19 cellular contexts compared by ENCODE assay signal in the genomic region with DNA sequence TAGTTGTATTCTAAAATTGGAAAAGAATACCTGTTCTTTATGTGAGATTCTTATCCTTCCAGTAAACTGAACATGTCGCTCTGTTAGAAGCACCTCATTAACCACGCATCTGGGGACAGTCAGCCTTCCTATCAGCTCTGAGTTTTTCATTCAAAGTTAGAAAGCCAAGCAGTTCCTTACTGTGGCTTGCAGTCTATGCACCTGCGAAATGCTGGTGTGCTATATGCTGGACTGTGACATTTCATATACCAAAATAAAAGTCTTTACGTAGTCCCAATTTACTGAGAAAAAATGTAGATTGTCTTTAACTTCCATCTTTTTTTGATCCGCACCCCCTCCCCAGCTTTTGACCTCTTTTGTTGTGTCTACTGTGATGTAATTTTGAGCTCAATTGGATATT. TPM values are rescaled to one million over a fixed set of nuclear protein-coding genes. Genes with fewer than 3 reads are reported as not detected.
DNase-seq lines count a peak whose midpoint lies in the region; ATAC-seq, FAIRE-seq and TF ChIP-seq lines count a peak whose summit lies in the region.
"Had no signal": no experiment of that assay in that cellular context is flagged by ENCODE, and none has a peak within 500 bp of the region (broad histone marks: within the 10 kb centered on the region; RNA-seq: fewer than 3 reads in every experiment).

No MANE protein-coding gene starts in this region.

- H2AFZ ChIP-seq in SU-DHL-6 (ENCODE audit: low read depth, low read length, severe bottlenecking) = no peak overlapping the region

- H3K27me3 Mint-ChIP-seq in activated CD4-positive, alpha-beta T cell treated with anti-CD3 and anti-CD28 coated beads for 36 hours = no peaks in the 10 kb centered on the region
- no peaks in the 10 kb centered on the region for H3K27me3 Mint-ChIP-seq in naive thymus-derived CD4-positive, alpha-beta T cell

- H3K4me3 ChIP-seq in SU-DHL-6 (ENCODE audit: insufficient read depth, low read length, poor library complexity, severe bottlenecking) = peak overlapping the region; percentile 95
- no peak overlapping the region for H3K4me3 ChIP-seq in naive thymus-derived CD4-positive, alpha-beta T cell (ENCODE audit: low read length)
- H3K4me3 ChIP-seq: upper lobe of right lung had no signal

- peak overlapping the region; percentile 55 for H3K27ac Mint-ChIP-seq in activated CD4-positive, alpha-beta T cell treated with anti-CD3 and anti-CD28 coated beads for 36 hours
- H3K27ac Mint-ChIP-seq in naive thymus-derived CD4-positive, alpha-beta T cell = peak overlapping the region in 8 of 9 donors; percentile 10 to 92 (median 62)
- H3K27ac Mint-ChIP-seq: H9, nephron progenitor cell had no signal

- peak overlapping the region; percentile 81 for H3K4me3 Mint-ChIP-seq in activated CD4-positive, alpha-beta T cell treated with anti-CD3 and anti-CD28 coated beads for 36 hours
- peak overlapping the region in 9 of 10 donors; percentile 5 to 92 (median 35) for H3K4me3 Mint-ChIP-seq in naive thymus-derived CD4-positive, alpha-beta T cell
- H3K4me3 Mint-ChIP-seq: H9, nephron progenitor cell had no signal

- DNase-seq in activated CD4-positive, alpha-beta T cell treated with anti-CD3 and anti-CD28 coated beads for 36 hours = no peak
- DNase-seq in activated CD4-positive, alpha-beta T cell treated with anti-CD3 and anti-CD28 coated beads for 48 hours = no peak
- no peak for DNase-seq in GM18507 (ENCODE audit: extremely low spot score, insufficient read length, low read depth)
- peak in 2 of 9 donors; percentile 9 to 30 for DNase-seq in naive thymus-derived CD4-positive, alpha-beta T cell
- DNase-seq in SHP77 (lab: John Stamatoyannopoulos, UW) = no peak
- DNase-seq: activated CD4-positive, alpha-beta T cell treated with anti-CD3 and anti-CD28 coated beads, Interleukin-2, amount 50 U/mL, for 1 hour; central memory CD4-positive, alpha-beta T cell; H9; KBM-7; NCI-H1694; nephron progenitor cell; retina; stimulated activated CD8-positive, alpha-beta memory T cell treated with anti-CD3 and anti-CD28 coated beads, Interleukin-4, amount 100 ng/mL, for 48 hours; upper lobe of right lung had no signal

- no peak for ATAC-seq in activated CD4-positive, alpha-beta T cell treated with anti-CD3 and anti-CD28 coated beads for 36 hours
- ATAC-seq in naive thymus-derived CD4-positive, alpha-beta T cell = no peak
- ATAC-seq in HG02759 (IDR thresholded peaks at IDR 0.05; ENCODE audit: unreplicated experiment) (no peak), HG02938 (IDR thresholded peaks at IDR 0.05; ENCODE audit: unreplicated experiment) (no peak)
- ATAC-seq: upper lobe of right lung had no signal

- no peaks in the 10 kb centered on the region for H3K27me3 ChIP-seq in SU-DHL-6 (ENCODE audit: low read length)
- H3K27me3 ChIP-seq in naive thymus-derived CD4-positive, alpha-beta T cell (ENCODE audit: control insufficient read depth in 2 of 2, insufficient read depth in 2 of 2, low read length in 2 of 2) = no peaks in the 10 kb centered on the region
- H3K27me3 ChIP-seq: upper lobe of right lung had no signal

- intact Hi-C loops in activated CD4-positive, alpha-beta T cell treated with anti-CD3 and anti-CD28 coated beads for 36 hours (cut with DNase I, micrococcal nuclease) = loop anchor here (1.0 to 10.0 kb wide), 5 partner anchors 19 to 293 kb away; partner anchors contain the start of genes NANS (in 1 of the 2) and XPA (in 1 of the 2)
- intact Hi-C loops in naive thymus-derived CD4-positive, alpha-beta T cell (cut with micrococcal nuclease) = loop anchor here (2.0 to 10.0 kb wide), 3 partner anchors 17 to 1837 kb away; partner anchors contain the start of genes NR4A3 (in 1 of the 2) and ZNF367 (in 1 of the 2)

- H3K9me2 ChIP-seq in SU-DHL-6 (replicated peaks; ENCODE audit: insufficient read depth, low read length) = no peaks in the 10 kb centered on the region

- H3K27ac ChIP-seq in SU-DHL-6 (ENCODE audit: low read depth, low read length) = peak overlapping the region; percentile 93
- H3K27ac ChIP-seq in naive thymus-derived CD4-positive, alpha-beta T cell (ENCODE audit: low read depth, low read length) = peak overlapping the region; percentile 60
- H3K27ac ChIP-seq: upper lobe of right lung had no signal

- peak; percentile 64 for FAIRE-seq in GM18507 (lab: Jason Lieb, UNC)
- FAIRE-seq: A204.1 had no signal

- H4K20me1 ChIP-seq in SU-DHL-6 (ENCODE audit: low read depth, low read length) = peaks cover 30% of the 10 kb centered on the region

- H3K9me3 ChIP-seq in SU-DHL-6 (ENCODE audit: insufficient read depth, low read length) = no peaks in the 10 kb centered on the region
- H3K9me3 ChIP-seq in naive thymus-derived CD4-positive, alpha-beta T cell (ENCODE audit: control insufficient read depth in 2 of 3, low read length in 3 of 3) = no peaks in the 10 kb centered on the region
- H3K9me3 ChIP-seq: upper lobe of right lung had no signal

- H3K4me2 ChIP-seq in SU-DHL-6 (ENCODE audit: low read depth, low read length, poor library complexity, severe bottlenecking) = peak overlapping the region; percentile 82

- H3K79me2 ChIP-seq in SU-DHL-6 (ENCODE audit: insufficient read depth, low read length) = peaks cover 92% of the 10 kb centered on the region

- H3K4me1 ChIP-seq in naive thymus-derived CD4-positive, alpha-beta T cell (ENCODE audit: control insufficient read depth in 2 of 2, insufficient read depth in 2 of 2, low read length in 2 of 2) = peaks cover 40 to 66% of the 10 kb centered on the region in 2 donors

- no peak for TF ChIP-seq CTCF in SU-DHL-6 (IDR thresholded peaks at IDR 0.05; ENCODE audit: insufficient read depth, low read length, poor library complexity, severe bottlenecking)

- H3F3A ChIP-seq in SU-DHL-6 (ENCODE audit: insufficient read depth) = peaks cover 39% of the 10 kb centered on the region

- 0 out of 2 replicates have a peak, but pooled peaks cover 4% of the 10 kb centered on the region for H3K36me3 ChIP-seq in SU-DHL-6 (ENCODE audit: low read length)
- H3K36me3 ChIP-seq in naive thymus-derived CD4-positive, alpha-beta T cell (ENCODE audit: control insufficient read depth in 2 of 3, insufficient read depth in 3 of 3, low read length in 3 of 3) = peaks cover 0 to 4% (median 0%) of the 10 kb centered on the region in 3 experiments
- H3K36me3 ChIP-seq: upper lobe of right lung had no signal

- H3K9me3 Mint-ChIP-seq in activated CD4-positive, alpha-beta T cell treated with anti-CD3 and anti-CD28 coated beads for 36 hours (ENCODE audit: low read depth) = no peaks in the 10 kb centered on the region
- H3K9me3 Mint-ChIP-seq in naive thymus-derived CD4-positive, alpha-beta T cell = no peaks in the 10 kb centered on the region
- H3K9me3 Mint-ChIP-seq: nephron progenitor cell; T-helper 1 cell treated with Interleukin-12 subunit alpha and Interleukin-12 subunit beta and Interleukin-4 antibody, amounts not matched to agents 30 μg/mL and 1 μg/mL, for 36 hours had no signal

- H3K4me1 Mint-ChIP-seq in activated CD4-positive, alpha-beta T cell treated with anti-CD3 and anti-CD28 coated beads for 36 hours = peaks cover 60% of the 10 kb centered on the region
- peaks cover 54 to 74% (median 65%) of the 10 kb centered on the region in 7 donors for H3K4me1 Mint-ChIP-seq in naive thymus-derived CD4-positive, alpha-beta T cell

- H3K36me3 Mint-ChIP-seq in activated CD4-positive, alpha-beta T cell treated with anti-CD3 and anti-CD28 coated beads for 36 hours (ENCODE audit: low read depth) = peaks cover 36% of the 10 kb centered on the region
- H3K36me3 Mint-ChIP-seq in naive thymus-derived CD4-positive, alpha-beta T cell = peaks cover 0 to 4% (median 0%) of the 10 kb centered on the region in 5 donors

- CTCF ChIA-PET in activated CD4-positive, alpha-beta T cell treated with anti-CD3 and anti-CD28 coated beads for 36 hours (lab: Charles Lee) = interaction anchor here (0.6 to 2.7 kb wide), 10 partner anchors 9 to 83 kb away, joined by 3 to 14 read pairs (median 3); partner anchors contain the start of gene TRMO
- CTCF ChIA-PET in naive thymus-derived CD4-positive, alpha-beta T cell (lab: Charles Lee) = interaction anchor here (1.0 to 1.4 kb wide), 4 partner anchors 10 to 66 kb away, joined by 3 to 6 read pairs (median 6); partner anchors contain the start of gene TRMO

- POLR2A ChIA-PET in activated CD4-positive, alpha-beta T cell treated with anti-CD3 and anti-CD28 coated beads for 36 hours (lab: Charles Lee) = interaction anchor here (1.5 kb wide), 1 partner anchor 10 kb away, joined by 6 read pairs; no protein-coding TSS in a partner anchor
- POLR2A ChIA-PET in naive thymus-derived CD4-positive, alpha-beta T cell (lab: Charles Lee) = interaction anchor here (0.6 to 7.7 kb wide), 10 partner anchors 9 to 269 kb away, joined by 3 to 159 read pairs (median 4); partner anchors contain the start of genes TBC1D2 and TRMO

- peak overlapping the region; percentile 100 for H3K9ac ChIP-seq in SU-DHL-6 (ENCODE audit: low read length)

RNA-seq across cellular contexts. Expression of gene ANP32B, which starts 4.3 kb away (rescaled TPM):
- total RNA-seq in activated CD4-positive, alpha-beta T cell treated with anti-CD3 and anti-CD28 coated beads for 36 hours = 100 to 1,000 TPM; 367 to 440 TPM
- total RNA-seq in naive thymus-derived CD4-positive, alpha-beta T cell = 100 to 1,000 TPM; 143 to 267 (median 186) TPM
- polyA plus RNA-seq in naive thymus-derived CD4-positive, alpha-beta T cell = 100 to 1,000 TPM; 108 to 123 TPM

RNA-seq across cellular contexts. Expression of gene HEMGN, which starts 49.5 kb away (rescaled TPM):
- 1 to 10 TPM; 1.5 to 2.9 TPM for total RNA-seq in activated CD4-positive, alpha-beta T cell treated with anti-CD3 and anti-CD28 coated beads for 36 hours
- 1 to 10 TPM; 1.3 to 4.3 (median 2.3) TPM for total RNA-seq in naive thymus-derived CD4-positive, alpha-beta T cell
- polyA plus RNA-seq in naive thymus-derived CD4-positive, alpha-beta T cell = 10 to 100 TPM; 13.6 to 14.2 TPM
- total RNA-seq: H9, upper lobe of right lung had no signal
